24 cellular contexts compared by ENCODE assay signal in the genomic region with DNA sequence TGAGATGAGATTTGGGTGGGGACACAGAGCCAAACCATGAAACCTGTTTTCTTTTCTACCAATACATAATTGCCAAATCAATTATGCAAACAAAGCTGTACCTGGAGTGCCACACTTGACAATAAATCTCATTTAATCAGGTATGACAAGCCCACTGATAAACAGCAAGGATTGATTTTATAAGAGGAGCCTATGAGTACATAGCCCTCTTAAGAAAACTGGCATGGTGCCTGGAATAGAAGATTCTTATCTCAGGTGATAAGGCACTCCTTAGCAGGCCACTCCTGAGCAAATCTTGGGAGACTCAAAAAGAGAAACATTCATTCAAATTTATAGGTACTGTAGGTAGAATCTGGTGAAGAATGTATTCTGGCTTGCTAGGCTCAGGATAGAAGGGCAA. TPM values are rescaled to one million over a fixed set of nuclear protein-coding genes. Genes with fewer than 3 reads are reported as not detected.
"Had no signal": no experiment of that assay in that cellular context is flagged by ENCODE, and none has a peak within 500 bp of the region (broad histone marks: within the 10 kb centered on the region; RNA-seq: fewer than 3 reads in every experiment).

No MANE protein-coding gene starts in this region.

- H3K4me1 ChIP-seq: ascending aorta, foreskin keratinocyte, left ventricle myocardium inferior, psoas muscle, right atrium auricular region, spleen, testis, vagina had no signal

- H3K27ac ChIP-seq: ascending aorta, brain microvascular endothelial cell, foreskin keratinocyte, left ventricle myocardium inferior, neutrophil, ovary, psoas muscle, right atrium auricular region, spleen, testis, vagina, WERI-Rb-1 had no signal

- DNase-seq: activated CD4-positive, alpha-beta T cell treated with anti-CD3 and anti-CD28 coated beads, Interleukin-2, amount 10 ng/mL, durations not matched to agents 7 days and 5 days; activated CD4-positive, CD25-positive, alpha-beta regulatory T cell treated with anti-CD3 and anti-CD28 coated beads, Interleukin-2, amount 50 U/mL, for 72 hours; activated CD8-positive, alpha-beta memory T cell treated with anti-CD3 and anti-CD28 coated beads, Interleukin-2, amount 10 ng/mL, durations not matched to agents 7 days and 5 days; activated CD8-positive, alpha-beta T cell treated with anti-CD3 and anti-CD28 coated beads for 36 hours; activated gamma-delta T cell; activated naive CD4-positive, alpha-beta T cell treated with anti-CD3 and anti-CD28 coated beads, Interleukin-2, amount 50 U/mL, for 16 hours; brain microvascular endothelial cell; caudate nucleus; dermis blood vessel endothelial cell; effector memory CD4-positive, alpha-beta T cell; foreskin keratinocyte; immature natural killer cell; left ventricle myocardium inferior; ovary; psoas muscle; spleen; stimulated activated CD4-positive, alpha-beta T cell treated with anti-CD3 and anti-CD28 coated beads, Interleukin-4, amount 100 ng/mL, for 1 hour; stimulated activated naive CD4-positive, alpha-beta T cell; testis; WERI-Rb-1 had no signal

- H3K27me3 ChIP-seq: ascending aorta, brain microvascular endothelial cell, foreskin keratinocyte, neutrophil, ovary, right atrium auricular region, spleen, testis, vagina had no signal

- H3K4me3 ChIP-seq: ascending aorta, left ventricle myocardium inferior, ovary, psoas muscle, right atrium auricular region, spleen, testis, vagina had no signal

- H3K36me3 ChIP-seq: ascending aorta, brain microvascular endothelial cell, left ventricle myocardium inferior, neutrophil, ovary, right atrium auricular region, spleen, vagina, WERI-Rb-1 had no signal

- H3K9me3 ChIP-seq: ascending aorta, neutrophil, ovary, psoas muscle, testis, vagina had no signal

RNA-seq across cellular contexts. Expression of gene PDE4B, which starts 28.6 kb away (rescaled TPM):
- total RNA-seq: foreskin keratinocyte had no signal
